Comparison of ENCODE assay signal across 13 cellular contexts in genomic region chr16:74437-75318, GRCh38. TPM values are rescaled to one million over a fixed set of nuclear protein-coding genes. Genes with fewer than 3 reads are reported as not detected.
DNase-seq lines count a peak whose midpoint lies in the region; ATAC-seq and TF ChIP-seq lines count a peak whose summit lies in the region.
"Had no signal": no experiment of that assay in that cellular context is flagged by ENCODE, and none has a peak within 500 bp of the region (broad histone marks: within the 10 kb centered on the region; RNA-seq: fewer than 3 reads in every experiment).

No MANE protein-coding gene starts in this region.

- H2AK5ac ChIP-seq in mesendoderm (ENCODE audit: low read length), result peak overlapping the region; percentile 97

- no peak overlapping the region for H3K4me3 Mint-ChIP-seq in HFFc6

- H3K79me2 ChIP-seq in mesendoderm (ENCODE audit: control insufficient read depth, insufficient read depth, low read length), result peaks cover 18% of the 10 kb centered on the region

- peak overlapping the region; percentile 97 for H3K4ac ChIP-seq in mesendoderm (ENCODE audit: low read depth, low read length)

- H3K4me1 ChIP-seq in ascending aorta (peaks cover 35 to 63% of the 10 kb centered on the region in 2 donors), mesendoderm (ENCODE audit: control insufficient read depth, low read depth, low read length) (peaks cover 49% of the 10 kb centered on the region), testis (peaks cover 29% of the 10 kb centered on the region), body of pancreas (peaks cover 58% of the 10 kb centered on the region)

- no peak overlapping the region for H3K4me2 ChIP-seq in mesendoderm (ENCODE audit: low read length)

- peak overlapping the region; percentile 75 for H2BK120ac ChIP-seq in mesendoderm (ENCODE audit: low read depth, low read length)

- H3K27me3 ChIP-seq in ascending aorta, result no peaks in the 10 kb centered on the region
- no peaks in the 10 kb centered on the region for H3K27me3 ChIP-seq in mesendoderm (ENCODE audit: insufficient read depth, low read length, poor library complexity)
- no peaks in the 10 kb centered on the region for H3K27me3 ChIP-seq in testis
- H3K27me3 ChIP-seq in body of pancreas, result no peaks in the 10 kb centered on the region
- H3K27me3 ChIP-seq: MG63, SJSA1 had no signal

- TF ChIP-seq CTCF in HFFc6 (IDR thresholded peaks at IDR 0.05) (no peak), ascending aorta (IDR thresholded peaks at IDR 0.05) (no peak), testis (IDR thresholded peaks at IDR 0.05) (no peak), body of pancreas (IDR thresholded peaks at IDR 0.05) (no peak)

- TF ChIP-seq POLR2A in testis (IDR thresholded peaks at IDR 0.05) (no peak), body of pancreas (IDR thresholded peaks at IDR 0.05) (no peak)

- H3K4me1 Mint-ChIP-seq in HFFc6 (ENCODE audit: low read depth), result peaks cover 56% of the 10 kb centered on the region

- peak overlapping the region; percentile 92 for H2BK5ac ChIP-seq in mesendoderm (ENCODE audit: low read length)

- no peak for ATAC-seq in body of pancreas
- ATAC-seq in GM18861 (IDR thresholded peaks at IDR 0.05; ENCODE audit: unreplicated experiment), result no peak
- ATAC-seq: activated T-cell treated with anti-CD3 and anti-CD28 coated beads, Interleukin-2, amount 50 U/mL, for 72 hours; left colon had no signal

- peak overlapping the region; percentile 97 to 100 for H3K27ac ChIP-seq in ascending aorta
- H3K27ac ChIP-seq in mesendoderm (ENCODE audit: low read depth, low read length), result peak overlapping the region; percentile 94
- peak overlapping the region; percentile 80 to 89 for H3K27ac ChIP-seq in testis
- H3K27ac ChIP-seq in body of pancreas, result no peak overlapping the region

- peaks cover 17% of the 10 kb centered on the region for H3K79me1 ChIP-seq in mesendoderm (ENCODE audit: low read length)

- WGBS in mesendoderm (ENCODE audit: extremely low coverage, insufficient coverage, low lambda C conversion rate), result no CpG with 5 or more reads among the region's 22 CpGs
- 84 to 95% methylated on average over 13 to 21 of the region's 22 CpGs for WGBS in testis, 2 donors
- WGBS in body of pancreas, 2 donors, result 85 to 88% methylated on average over 18 to 22 of the region's 22 CpGs

- intact Hi-C loops in ascending aorta (cut with DNase I), result no loop called here
- intact Hi-C loops in testis (cut with DNase I; ENCODE audit: low total_unique reads), result no loop called here
- intact Hi-C loops in body of pancreas (cut with DNase I), result no loop called here

- H3K23ac ChIP-seq in mesendoderm (ENCODE audit: low read length), result no peak overlapping the region

- H3K27ac Mint-ChIP-seq in HFFc6, result peak overlapping the region; percentile 95; the same call in 1 of the 2 replicates
- H3K27ac Mint-ChIP-seq: activated T-cell treated with anti-CD3 and anti-CD28 coated beads, Interleukin-2, amount 50 U/mL, for 72 hours had no signal

- no peak overlapping the region for H4K5ac ChIP-seq in mesendoderm (ENCODE audit: low read length)

- H3K9ac ChIP-seq in mesendoderm (ENCODE audit: low read length), result peak overlapping the region; percentile 56

- no peaks in the 10 kb centered on the region; the same call in 1 of the 2 replicates for H3K36me3 Mint-ChIP-seq in HFFc6 (ENCODE audit: low read depth)

- H3K9me3 ChIP-seq in ascending aorta, result no peaks in the 10 kb centered on the region
- no peaks in the 10 kb centered on the region for H3K9me3 ChIP-seq in testis
- no peaks in the 10 kb centered on the region for H3K9me3 ChIP-seq in body of pancreas
- H3K9me3 ChIP-seq: MG63, SJSA1 had no signal

- H4K8ac ChIP-seq in mesendoderm (ENCODE audit: low read depth, low read length), result no peak overlapping the region

- H3K4me3 ChIP-seq in ascending aorta (no peak overlapping the region), mesendoderm (ENCODE audit: low read length) (no peak overlapping the region), testis (no peak overlapping the region), body of pancreas (no peak overlapping the region)
- H3K4me3 ChIP-seq: MG63, SJSA1 had no signal

- H3K56ac ChIP-seq in mesendoderm (ENCODE audit: low read length), result peak overlapping the region; percentile 94

- H3K9me3 Mint-ChIP-seq in HFFc6, result no peaks in the 10 kb centered on the region
- H3K9me3 Mint-ChIP-seq: activated T-cell treated with anti-CD3 and anti-CD28 coated beads, Interleukin-2, amount 50 U/mL, for 72 hours had no signal

- peaks cover 3% of the 10 kb centered on the region for H3K27me3 Mint-ChIP-seq in HFFc6 (ENCODE audit: insufficient read depth)

- no peak overlapping the region for H2BK15ac ChIP-seq in mesendoderm (replicated peaks; ENCODE audit: low read depth)

- H3K36me3 ChIP-seq in ascending aorta (peaks cover 4% of the 10 kb centered on the region in 2 donors), mesendoderm (ENCODE audit: control insufficient read depth, insufficient read depth, low read length) (peaks cover 2% of the 10 kb centered on the region), testis (ENCODE audit: low read depth, missing control alignments) (no peaks in the 10 kb centered on the region), body of pancreas (replicated peaks in 1 of 2; ENCODE audit: insufficient read depth in 1 of 2, low read depth in 2 of 2) (no peaks in the 10 kb centered on the region)

- DNase-seq in HFFc6 (no peak), ascending aorta (ENCODE audit: low spot score in 2 of 2) (no peak), mesendoderm (peak; percentile 95), testis (no peak), body of pancreas (no peak), hepatic stellate cell (ENCODE audit: low spot score) (no peak)
- DNase-seq: activated T-cell treated with anti-CD3 and anti-CD28 coated beads, Interleukin-2, amount 50 U/mL, for 72 hours; central memory CD4-positive, alpha-beta T cell; left colon; NCI-H510A treated with DMSO at 0.1 percent for 48 hours had no signal

- peak overlapping the region; percentile 80 for H3K18ac ChIP-seq in mesendoderm (ENCODE audit: low read length)

RNA-seq across cellular contexts. Expression of gene RHBDF1, which starts 2.2 kb away (rescaled TPM):
- total RNA-seq in HFFc6 (2021; fragmentation: NEBNext Ultra II Directional; extraction: Animal tissue kit (Norgen Biotek cat#: 25700)), result 10 to 100 TPM; 54.9 to 65.8 (median 60.0) TPM
- total RNA-seq in ascending aorta (146 TPM), testis (10 to 100 TPM; 18.3 to 22.5 TPM), body of pancreas (10 to 100 TPM; 16.3 to 27.7 TPM)
- 95.5 TPM for polyA plus RNA-seq in mesendoderm (2013, experiment 1 of 2)
- polyA plus RNA-seq in mesendoderm (2013, experiment 2 of 2), result 92.6 TPM
- polyA plus RNA-seq in testis (ENCODE audit: insufficient read depth, low read depth, low replicate concordance), result 15.9 TPM

RNA-seq across cellular contexts. Expression of gene MPG, which starts 3.3 kb away (rescaled TPM):
- total RNA-seq in HFFc6 (2021; fragmentation: NEBNext Ultra II Directional; extraction: Animal tissue kit (Norgen Biotek cat#: 25700)), result 100 to 1,000 TPM in 2 of 6 experiments, 10 to 100 TPM in 4; 92.3 to 104 (median 96.9) TPM
- total RNA-seq in ascending aorta (406 TPM), testis (10 to 100 TPM; 44.8 to 61.7 TPM), body of pancreas (10 to 100 TPM; 65.6 to 66.9 TPM)
- polyA plus RNA-seq in mesendoderm (2013, experiment 1 of 2), result 60.2 TPM
- 62.3 TPM for polyA plus RNA-seq in mesendoderm (2013, experiment 2 of 2)
- polyA plus RNA-seq in testis (ENCODE audit: insufficient read depth, low read depth, low replicate concordance), result 42.6 TPM

RNA-seq across cellular contexts. Expression of gene SNRNP25, which starts 21.1 kb away (rescaled TPM):
- total RNA-seq in HFFc6 (2021; fragmentation: NEBNext Ultra II Directional; extraction: Animal tissue kit (Norgen Biotek cat#: 25700)), result 10 to 100 TPM; 40.3 to 53.1 (median 44.0) TPM
- total RNA-seq in ascending aorta, result not detected
- 46.6 TPM for polyA plus RNA-seq in mesendoderm (2013, experiment 1 of 2)
- polyA plus RNA-seq in mesendoderm (2013, experiment 2 of 2), result 45.1 TPM
- total RNA-seq in testis, result 10 to 100 TPM; 12.8 to 17.5 TPM
- polyA plus RNA-seq in testis (ENCODE audit: insufficient read depth, low read depth, low replicate concordance), result 26.9 TPM
- 10 to 100 TPM; 13.2 to 13.5 TPM for total RNA-seq in body of pancreas

RNA-seq across cellular contexts. Expression of gene POLR3K, which starts 21.3 kb away (rescaled TPM):
- total RNA-seq in HFFc6 (2021; fragmentation: NEBNext Ultra II Directional; extraction: Animal tissue kit (Norgen Biotek cat#: 25700)), result 10 to 100 TPM; 18.9 to 24.7 (median 19.8) TPM
- total RNA-seq in ascending aorta (not detected), testis (1 to 10 TPM; 2.4 to 3.0 TPM), body of pancreas (1 to 10 TPM; 2.6 to 5.6 TPM)
- polyA plus RNA-seq in mesendoderm (2013, experiment 1 of 2), result 40.6 TPM
- polyA plus RNA-seq in mesendoderm (2013, experiment 2 of 2), result 41.4 TPM
- 6.5 TPM for polyA plus RNA-seq in testis (ENCODE audit: insufficient read depth, low read depth, low replicate concordance)

Comparison
In these comparisons a context has a peak if more than half of its experiments do, and no peak if none do; other contexts are left out.
1. H3K27ac ChIP-seq: peak in ascending aorta (2 of 2), mesendoderm (single experiment) and testis (2 of 2); none in body of pancreas (0 of 4).
2. RNA of gene SNRNP25, which starts 21.1 kb away (total RNA-seq): 40.3 to 53.1 TPM in HFFc6, 12.8 to 17.5 TPM in testis and 13.2 to 13.5 TPM in body of pancreas; not detected in ascending aorta (single experiment); every median in the first group is over 10 times any median in the second.